In genomic region chr3:30933478-30934207, GRCh38 we compare ENCODE assay signal across 16 cellular contexts. TPM values are rescaled to one million over a fixed set of nuclear protein-coding genes. Genes with fewer than 3 reads are reported as not detected.
DNase-seq lines count a peak whose midpoint lies in the region; ATAC-seq and TF ChIP-seq lines count a peak whose summit lies in the region.
"Had no signal": no experiment of that assay in that cellular context is flagged by ENCODE, and none has a peak within 500 bp of the region (broad histone marks: within the 10 kb centered on the region; RNA-seq: fewer than 3 reads in every experiment).

No MANE protein-coding gene starts in this region.

- H2AK5ac ChIP-seq in IMR-90 (ENCODE audit: low read depth, low read length), result no peak overlapping the region

- H4K8ac ChIP-seq in IMR-90 (ENCODE audit: low read depth in 2 of 2, low read length in 2 of 2), result no peak overlapping the region

- no peak overlapping the region for H2BK20ac ChIP-seq in IMR-90 (ENCODE audit: low read depth, low read length)

- peak overlapping the region; percentile 1; the same call in 1 of the 2 replicates for H3K4me2 ChIP-seq in IMR-90 (ENCODE audit: low read depth, low read length)
- H3K4me2 ChIP-seq in PC-3 (ENCODE audit: low read length), result peak overlapping the region; percentile 40

- TF ChIP-seq CTCF in IMR-90 (conservative IDR thresholded peaks at IDR 0.05; ENCODE audit: low read depth, low read length), result no peak
- no peak for TF ChIP-seq CTCF in PC-3 (conservative IDR thresholded peaks at IDR 0.05; ENCODE audit: low read depth, low read length)
- TF ChIP-seq CTCF in progenitor cell of endocrine pancreas (IDR thresholded peaks at IDR 0.05; ENCODE audit: unreplicated experiment), result no peak
- TF ChIP-seq CTCF in WERI-Rb-1 (IDR thresholded peaks at IDR 0.05; ENCODE audit: low read depth, low read length), result no peak

- H3K18ac ChIP-seq in IMR-90 (ENCODE audit: low read depth, low read length), result no peak overlapping the region

- no peaks in the 10 kb centered on the region for H3K36me3 ChIP-seq in IMR-90 (ENCODE audit: control insufficient read depth, insufficient read depth, low read length)
- no peaks in the 10 kb centered on the region for H3K36me3 ChIP-seq in PC-3 (ENCODE audit: low read depth, low read length)
- H3K36me3 ChIP-seq in WERI-Rb-1, result no peaks in the 10 kb centered on the region
- H3K36me3 ChIP-seq: cardiac muscle cell, prostate gland, upper lobe of left lung had no signal

- dilution Hi-C loops in IMR-90 (cut with HindIII; ENCODE audit: low sequenced_read_pairs, unreplicated experiment), result no loop called here

- H3K79me1 ChIP-seq in IMR-90 (ENCODE audit: low read depth in 1 of 2, low read length in 2 of 2), result no peaks in the 10 kb centered on the region

- ATAC-seq in IMR-90 (ENCODE audit: low read depth) (no peak), PC-3 (peak; percentile 43), left colon (no peak)

- H3K4me1 ChIP-seq in IMR-90 (ENCODE audit: control insufficient read depth, insufficient read depth, low read length) (no peaks in the 10 kb centered on the region), PC-3 (ENCODE audit: insufficient read depth, low read length) (no peaks in the 10 kb centered on the region)
- H3K4me1 ChIP-seq: prostate gland had no signal

- peaks cover 29% of the 10 kb centered on the region for H3K9me3 Mint-ChIP-seq in progenitor cell of endocrine pancreas (ENCODE audit: low read depth)

- TF ChIP-seq RAD21 in IMR-90 (IDR thresholded peaks at IDR 0.05; ENCODE audit: low read length), result no peak

- no peaks in the 10 kb centered on the region for H3K9me2 ChIP-seq in PC-3 (replicated peaks; ENCODE audit: low read length)

- H3K4me3 ChIP-seq in IMR-90 (ENCODE audit: insufficient read depth, low read depth, low read length), result no peak overlapping the region
- H3K4me3 ChIP-seq in PC-3 (ENCODE audit: low read length), result no peak overlapping the region
- H3K4me3 ChIP-seq in WERI-Rb-1 (ENCODE audit: low read depth, low read length), result no peak overlapping the region
- H3K4me3 ChIP-seq: cardiac muscle cell, prostate gland had no signal

- CTCF ChIA-PET in IMR-90 (lab: Yijun Ruan, JAX) (interaction anchor here (1.0 to 1.4 kb wide), 3 partner anchors 20 to 599 kb away, joined by 3 to 4 read pairs (median 3); partner anchors contain the start of gene STT3B), PC-3 (lab: Charles Lee) (interaction anchor here (0.5 to 1.4 kb wide), 7 partner anchors 9 to 199 kb away, joined by 3 to 8 read pairs (median 4); no protein-coding TSS in a partner anchor)

- H2AFZ ChIP-seq in IMR-90 (replicated peaks; ENCODE audit: low read length, poor library complexity), result no peak overlapping the region
- H2AFZ ChIP-seq in PC-3 (ENCODE audit: low read length), result peak overlapping the region; percentile 41; the same call in 1 of the 2 replicates

- H3K9me3 ChIP-seq in IMR-90 (ENCODE audit: control insufficient read depth, insufficient read depth, low read length) (no peaks in the 10 kb centered on the region), PC-3 (ENCODE audit: low read length) (no peaks in the 10 kb centered on the region), WERI-Rb-1 (ENCODE audit: severe bottlenecking) (no peaks in the 10 kb centered on the region)
- H3K9me3 ChIP-seq: prostate gland, upper lobe of left lung had no signal

- H2AK9ac ChIP-seq in IMR-90 (replicated peaks; ENCODE audit: low read depth, low read length, poor library complexity), result no peak overlapping the region

- no peak overlapping the region for H2BK15ac ChIP-seq in IMR-90 (ENCODE audit: low read depth, low read length)

- H3K4ac ChIP-seq in IMR-90 (ENCODE audit: low read depth, low read length), result no peak overlapping the region

- WGBS in IMR-90 (ENCODE audit: extremely low coverage in 2 of 2, insufficient read length in 1 of 2), 2 experiments, result no CpG with 5 or more reads among the region's 5 CpGs

- DNase-seq in IMR-90 (no peak), NCI-H2029 treated with DMSO at 0.1 percent for 48 hours (lab: John Stamatoyannopoulos, UW) (peak; percentile 71), PC-3 (no peak), progenitor cell of endocrine pancreas (ENCODE audit: low spot score, unreplicated experiment) (no peak), WERI-Rb-1 (no peak), dermis blood vessel endothelial cell (no peak), left colon (no peak)
- DNase-seq: activated CD4-positive, CD25-positive, alpha-beta regulatory T cell; activated naive CD4-positive, alpha-beta T cell treated with anti-CD3 and anti-CD28 coated beads, Interleukin-2, amount 50 U/mL, for 16 hours; glutamatergic neuron; NCI-H1694 treated with DMSO at 0.1 percent for 48 hours; upper lobe of left lung had no signal

- no peak overlapping the region for H4K5ac ChIP-seq in IMR-90 (ENCODE audit: low read depth, low read length)

- no peak for TF ChIP-seq POLR2A in IMR-90 (IDR thresholded peaks at IDR 0.05; ENCODE audit: low read depth, low read length)

- H2BK120ac ChIP-seq in IMR-90 (ENCODE audit: low read depth, low read length), result no peak overlapping the region

- no peaks in the 10 kb centered on the region for H3K9me1 ChIP-seq in IMR-90 (ENCODE audit: insufficient read depth, low read length)

- H3F3A ChIP-seq in PC-3 (ENCODE audit: low read length, unreplicated experiment), result no peaks in the 10 kb centered on the region

- no peak overlapping the region for H3K23ac ChIP-seq in IMR-90 (ENCODE audit: low read depth, low read length)

- no peaks in the 10 kb centered on the region for H4K20me1 ChIP-seq in IMR-90 (ENCODE audit: insufficient read depth, low read length)
- H4K20me1 ChIP-seq in PC-3 (ENCODE audit: low read length), result no peaks in the 10 kb centered on the region

- H3K14ac ChIP-seq in IMR-90 (replicated peaks; ENCODE audit: low read depth, low read length), result no peak overlapping the region

- intact Hi-C loops in IMR-90 (cut with micrococcal nuclease), result loop anchor here (1.0 kb wide), 1 partner anchor 199 kb away; no protein-coding TSS in a partner anchor
- intact Hi-C loops in PC-3 (cut with micrococcal nuclease), result loop anchor here (1.0 to 5.0 kb wide), 3 partner anchors 165 to 514 kb away; no protein-coding TSS in a partner anchor
- intact Hi-C loops in left colon (cut with DNase I, micrococcal nuclease), result no loop called here

- no peak overlapping the region for H2BK5ac ChIP-seq in IMR-90 (ENCODE audit: low read depth, low read length, poor library complexity, severe bottlenecking)

- no peak overlapping the region for H3K9ac ChIP-seq in IMR-90 (ENCODE audit: low read depth, low read length)
- no peak overlapping the region for H3K9ac ChIP-seq in PC-3 (ENCODE audit: low read length)

- H3K27ac ChIP-seq in IMR-90 (ENCODE audit: insufficient read depth, low read length), result no peak overlapping the region
- H3K27ac ChIP-seq in PC-3 (ENCODE audit: low read length), result no peak overlapping the region
- no peak overlapping the region for H3K27ac ChIP-seq in WERI-Rb-1
- H3K27ac ChIP-seq: C4-2B, cardiac muscle cell, prostate gland, upper lobe of left lung had no signal

- no peak overlapping the region for H3K56ac ChIP-seq in IMR-90 (ENCODE audit: extremely low read depth, insufficient read depth, low read length)

- H3K79me2 ChIP-seq in PC-3 (ENCODE audit: low read length), result no peaks in the 10 kb centered on the region

- H3K27ac Mint-ChIP-seq in progenitor cell of endocrine pancreas, result peak overlapping the region; percentile 56

- H3K27me3 Mint-ChIP-seq in progenitor cell of endocrine pancreas, result no peaks in the 10 kb centered on the region

- in situ Hi-C loops in IMR-90 (cut with MboI; ENCODE audit: low sequenced_read_pairs), result no loop called here

- H3K4me3 Mint-ChIP-seq in progenitor cell of endocrine pancreas (ENCODE audit: low read depth), result peak overlapping the region; percentile 19

- H3K36me3 Mint-ChIP-seq in progenitor cell of endocrine pancreas (ENCODE audit: insufficient read depth), result peaks cover 2% of the 10 kb centered on the region

- H3K27me3 ChIP-seq in IMR-90 (ENCODE audit: control insufficient read depth, insufficient read depth, low read length), result no peaks in the 10 kb centered on the region
- H3K27me3 ChIP-seq in PC-3 (ENCODE audit: low read length), result no peaks in the 10 kb centered on the region
- no peaks in the 10 kb centered on the region for H3K27me3 ChIP-seq in WERI-Rb-1 (ENCODE audit: insufficient read depth, low read depth, severe bottlenecking)
- H3K27me3 ChIP-seq: cardiac muscle cell, upper lobe of left lung had no signal

- POLR2A ChIA-PET in IMR-90 (lab: Charles Lee; ENCODE audit: unreplicated experiment), result no interaction called here
- POLR2A ChIA-PET in PC-3 (lab: Charles Lee; ENCODE audit: unreplicated experiment), result no interaction called here

- no peak overlapping the region for H4K91ac ChIP-seq in IMR-90 (ENCODE audit: insufficient read depth, low read depth, low read length)

- peaks cover 25% of the 10 kb centered on the region for H3K4me1 Mint-ChIP-seq in progenitor cell of endocrine pancreas (ENCODE audit: low read depth)

- BruUV-seq in IMR-90 (replicated peaks; lab: Mats Ljungman, UMichigan) (no TSS peak), PC-3 (replicated peaks; lab: Mats Ljungman, UMichigan) (no TSS peak)

TF ChIP-seq in IMR-90, 13 proteins besides CTCF, POLR2A, EP300 and RAD21:
- TF ChIP-seq MAFK (IDR thresholded peaks at IDR 0.05; ENCODE audit: low read depth, low read length) (peak; percentile 53; the same call in 1 of the 2 replicates), USF2 (IDR thresholded peaks at IDR 0.05; ENCODE audit: low read depth, low read length) (no peak)

RNA-seq across cellular contexts. Expression of gene GADL1, which starts 39.2 kb away (rescaled TPM):
- total RNA-seq in IMR-90 (2012; rRNA removed) (not detected in 2 replicates), PC-3 (2014; rRNA removed) (not detected in 2 replicates), progenitor cell of endocrine pancreas (1.8 and 1.9 TPM in 2 replicates), dermis blood vessel endothelial cell (not detected in 2 replicates), left colon (not detected)
- polyA plus RNA-seq in IMR-90 (2012; rRNA removed), result not detected in 2 replicates
- not detected in 2 replicates for polyA plus RNA-seq in IMR-90 (2012; cell fraction: cytosol; rRNA removed)
- polyA plus RNA-seq in IMR-90 (2012; cell fraction: nucleus; rRNA removed; ENCODE audit: low replicate concordance), result not detected in 2 replicates
- total RNA-seq: kidney epithelial cell, prostate gland had no signal

Comparison
In these comparisons a context has a peak if more than half of its experiments do, and no peak if none do; other contexts are left out.
1. intact Hi-C loops: an anchor here in IMR-90 (1.0 kb wide) and PC-3 (1.0 to 5.0 kb wide); none called in left colon.